1 cellular context compared by ENCODE assay signal in the genomic region with DNA sequence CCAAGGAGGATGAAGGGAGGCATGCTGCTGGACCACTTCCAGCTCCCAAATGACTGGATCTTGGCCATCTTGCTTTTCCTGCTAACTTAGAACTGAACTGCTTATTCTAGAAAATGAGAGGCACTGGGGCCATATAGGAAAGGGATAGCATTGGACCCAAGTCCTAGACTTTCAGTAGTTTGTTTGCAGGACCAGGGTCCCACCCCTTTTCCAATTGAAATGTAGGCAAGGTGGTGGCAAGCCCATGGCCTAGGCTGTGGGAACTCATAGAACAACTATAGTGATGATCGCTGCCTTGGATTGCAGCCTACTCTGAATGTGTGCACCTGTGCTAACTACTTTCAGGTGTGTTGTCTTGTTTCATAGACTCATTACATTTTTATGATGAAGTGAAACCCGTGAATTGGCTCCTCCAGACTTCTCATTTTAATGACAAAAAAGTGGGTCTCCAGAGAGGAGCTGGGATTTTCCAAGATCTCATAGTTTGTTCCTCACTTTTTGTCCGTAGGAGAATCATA.
TF ChIP-seq lines count a peak whose summit lies in the region.

No MANE protein-coding gene starts in this region.

TF ChIP-seq in IMR-90, 13 proteins besides CTCF, POLR2A, EP300 and RAD21:
- TF ChIP-seq USF2 (IDR thresholded peaks at IDR 0.05; ENCODE audit: low read depth, low read length) (no peak), MAFK (IDR thresholded peaks at IDR 0.05; ENCODE audit: low read depth, low read length) (no peak), FOS (IDR thresholded peaks at IDR 0.05; ENCODE audit: low read depth, low read length) (no peak), MXI1 (IDR thresholded peaks at IDR 0.05; ENCODE audit: borderline replicate concordance, low read depth, low read length) (no peak), RCOR1 (IDR thresholded peaks at IDR 0.05; ENCODE audit: insufficient replicate concordance, low read length) (no peak), BHLHE40 (IDR thresholded peaks at IDR 0.05; ENCODE audit: low read depth, low read length) (no peak), SMC3 (IDR thresholded peaks at IDR 0.05; ENCODE audit: low read depth, low read length) (no peak), MAZ (IDR thresholded peaks at IDR 0.05; ENCODE audit: borderline replicate concordance, low read depth, low read length) (no peak), NFE2L2 (IDR thresholded peaks at IDR 0.05; ENCODE audit: low read depth, low read length) (no peak), RFX5 (IDR thresholded peaks at IDR 0.05; ENCODE audit: low read depth, low read length) (no peak), CHD1 (IDR thresholded peaks at IDR 0.05; ENCODE audit: low read depth, low read length) (no peak), CEBPB (IDR thresholded peaks at IDR 0.05; ENCODE audit: low read depth, low read length) (no peak)
- TF ChIP-seq, protein P1, sequence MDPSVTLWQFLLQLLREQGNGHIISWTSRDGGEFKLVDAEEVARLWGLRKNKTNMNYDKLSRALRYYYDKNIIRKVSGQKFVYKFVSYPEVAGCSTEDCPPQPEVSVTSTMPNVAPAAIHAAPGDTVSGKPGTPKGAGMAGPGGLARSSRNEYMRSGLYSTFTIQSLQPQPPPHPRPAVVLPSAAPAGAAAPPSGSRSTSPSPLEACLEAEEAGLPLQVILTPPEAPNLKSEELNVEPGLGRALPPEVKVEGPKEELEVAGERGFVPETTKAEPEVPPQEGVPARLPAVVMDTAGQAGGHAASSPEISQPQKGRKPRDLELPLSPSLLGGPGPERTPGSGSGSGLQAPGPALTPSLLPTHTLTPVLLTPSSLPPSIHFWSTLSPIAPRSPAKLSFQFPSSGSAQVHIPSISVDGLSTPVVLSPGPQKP (IDR thresholded peaks at IDR 0.05; ENCODE audit: borderline replicate concordance, low read depth, low read length): no peak
